Comparison of ENCODE assay signal across 1 cellular context in the genomic region with DNA sequence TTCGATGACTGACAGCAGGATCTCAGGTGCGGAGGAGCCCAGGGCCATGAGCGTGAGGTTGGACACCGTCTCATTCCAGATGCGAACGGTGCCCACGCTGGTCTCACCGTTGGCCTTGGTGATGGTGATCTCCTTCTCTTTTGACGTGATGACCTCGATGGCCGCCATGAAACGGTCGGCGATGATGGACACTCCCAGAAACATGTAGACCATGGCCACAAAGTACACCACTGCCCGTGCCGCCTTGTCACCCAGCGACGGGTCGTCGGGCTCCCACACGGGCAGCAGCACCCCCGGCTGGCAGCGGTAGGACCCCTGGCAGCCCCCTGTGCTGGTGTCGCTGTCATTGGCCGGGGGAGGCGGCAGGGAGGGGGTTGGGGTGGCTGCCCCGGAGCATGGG.
TF ChIP-seq lines count a peak whose summit lies in the region.

No MANE protein-coding gene starts in this region.

TF ChIP-seq in H1, 55 proteins besides CTCF, POLR2A, EP300 and RAD21 (continued from another document):
- TF ChIP-seq, protein P1, sequence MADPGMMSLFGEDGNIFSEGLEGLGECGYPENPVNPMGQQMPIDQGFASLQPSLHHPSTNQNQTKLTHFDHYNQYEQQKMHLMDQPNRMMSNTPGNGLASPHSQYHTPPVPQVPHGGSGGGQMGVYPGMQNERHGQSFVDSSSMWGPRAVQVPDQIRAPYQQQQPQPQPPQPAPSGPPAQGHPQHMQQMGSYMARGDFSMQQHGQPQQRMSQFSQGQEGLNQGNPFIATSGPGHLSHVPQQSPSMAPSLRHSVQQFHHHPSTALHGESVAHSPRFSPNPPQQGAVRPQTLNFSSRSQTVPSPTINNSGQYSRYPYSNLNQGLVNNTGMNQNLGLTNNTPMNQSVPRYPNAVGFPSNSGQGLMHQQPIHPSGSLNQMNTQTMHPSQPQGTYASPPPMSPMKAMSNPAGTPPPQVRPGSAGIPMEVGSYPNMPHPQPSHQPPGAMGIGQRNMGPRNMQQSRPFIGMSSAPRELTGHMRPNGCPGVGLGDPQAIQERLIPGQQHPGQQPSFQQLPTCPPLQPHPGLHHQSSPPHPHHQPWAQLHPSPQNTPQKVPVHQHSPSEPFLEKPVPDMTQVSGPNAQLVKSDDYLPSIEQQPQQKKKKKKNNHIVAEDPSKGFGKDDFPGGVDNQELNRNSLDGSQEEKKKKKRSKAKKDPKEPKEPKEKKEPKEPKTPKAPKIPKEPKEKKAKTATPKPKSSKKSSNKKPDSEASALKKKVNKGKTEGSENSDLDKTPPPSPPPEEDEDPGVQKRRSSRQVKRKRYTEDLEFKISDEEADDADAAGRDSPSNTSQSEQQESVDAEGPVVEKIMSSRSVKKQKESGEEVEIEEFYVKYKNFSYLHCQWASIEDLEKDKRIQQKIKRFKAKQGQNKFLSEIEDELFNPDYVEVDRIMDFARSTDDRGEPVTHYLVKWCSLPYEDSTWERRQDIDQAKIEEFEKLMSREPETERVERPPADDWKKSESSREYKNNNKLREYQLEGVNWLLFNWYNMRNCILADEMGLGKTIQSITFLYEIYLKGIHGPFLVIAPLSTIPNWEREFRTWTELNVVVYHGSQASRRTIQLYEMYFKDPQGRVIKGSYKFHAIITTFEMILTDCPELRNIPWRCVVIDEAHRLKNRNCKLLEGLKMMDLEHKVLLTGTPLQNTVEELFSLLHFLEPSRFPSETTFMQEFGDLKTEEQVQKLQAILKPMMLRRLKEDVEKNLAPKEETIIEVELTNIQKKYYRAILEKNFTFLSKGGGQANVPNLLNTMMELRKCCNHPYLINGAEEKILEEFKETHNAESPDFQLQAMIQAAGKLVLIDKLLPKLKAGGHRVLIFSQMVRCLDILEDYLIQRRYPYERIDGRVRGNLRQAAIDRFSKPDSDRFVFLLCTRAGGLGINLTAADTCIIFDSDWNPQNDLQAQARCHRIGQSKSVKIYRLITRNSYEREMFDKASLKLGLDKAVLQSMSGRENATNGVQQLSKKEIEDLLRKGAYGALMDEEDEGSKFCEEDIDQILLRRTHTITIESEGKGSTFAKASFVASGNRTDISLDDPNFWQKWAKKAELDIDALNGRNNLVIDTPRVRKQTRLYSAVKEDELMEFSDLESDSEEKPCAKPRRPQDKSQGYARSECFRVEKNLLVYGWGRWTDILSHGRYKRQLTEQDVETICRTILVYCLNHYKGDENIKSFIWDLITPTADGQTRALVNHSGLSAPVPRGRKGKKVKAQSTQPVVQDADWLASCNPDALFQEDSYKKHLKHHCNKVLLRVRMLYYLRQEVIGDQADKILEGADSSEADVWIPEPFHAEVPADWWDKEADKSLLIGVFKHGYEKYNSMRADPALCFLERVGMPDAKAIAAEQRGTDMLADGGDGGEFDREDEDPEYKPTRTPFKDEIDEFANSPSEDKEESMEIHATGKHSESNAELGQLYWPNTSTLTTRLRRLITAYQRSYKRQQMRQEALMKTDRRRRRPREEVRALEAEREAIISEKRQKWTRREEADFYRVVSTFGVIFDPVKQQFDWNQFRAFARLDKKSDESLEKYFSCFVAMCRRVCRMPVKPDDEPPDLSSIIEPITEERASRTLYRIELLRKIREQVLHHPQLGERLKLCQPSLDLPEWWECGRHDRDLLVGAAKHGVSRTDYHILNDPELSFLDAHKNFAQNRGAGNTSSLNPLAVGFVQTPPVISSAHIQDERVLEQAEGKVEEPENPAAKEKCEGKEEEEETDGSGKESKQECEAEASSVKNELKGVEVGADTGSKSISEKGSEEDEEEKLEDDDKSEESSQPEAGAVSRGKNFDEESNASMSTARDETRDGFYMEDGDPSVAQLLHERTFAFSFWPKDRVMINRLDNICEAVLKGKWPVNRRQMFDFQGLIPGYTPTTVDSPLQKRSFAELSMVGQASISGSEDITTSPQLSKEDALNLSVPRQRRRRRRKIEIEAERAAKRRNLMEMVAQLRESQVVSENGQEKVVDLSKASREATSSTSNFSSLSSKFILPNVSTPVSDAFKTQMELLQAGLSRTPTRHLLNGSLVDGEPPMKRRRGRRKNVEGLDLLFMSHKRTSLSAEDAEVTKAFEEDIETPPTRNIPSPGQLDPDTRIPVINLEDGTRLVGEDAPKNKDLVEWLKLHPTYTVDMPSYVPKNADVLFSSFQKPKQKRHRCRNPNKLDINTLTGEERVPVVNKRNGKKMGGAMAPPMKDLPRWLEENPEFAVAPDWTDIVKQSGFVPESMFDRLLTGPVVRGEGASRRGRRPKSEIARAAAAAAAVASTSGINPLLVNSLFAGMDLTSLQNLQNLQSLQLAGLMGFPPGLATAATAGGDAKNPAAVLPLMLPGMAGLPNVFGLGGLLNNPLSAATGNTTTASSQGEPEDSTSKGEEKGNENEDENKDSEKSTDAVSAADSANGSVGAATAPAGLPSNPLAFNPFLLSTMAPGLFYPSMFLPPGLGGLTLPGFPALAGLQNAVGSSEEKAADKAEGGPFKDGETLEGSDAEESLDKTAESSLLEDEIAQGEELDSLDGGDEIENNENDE (IDR thresholded peaks at IDR 0.05; ENCODE audit: insufficient replicate concordance, low read length): no peak
- no peak for TF ChIP-seq SP1 (IDR thresholded peaks at IDR 0.05; ENCODE audit: low read depth, low read length)
- no peak for TF ChIP-seq KDM1A (IDR thresholded peaks at IDR 0.05; ENCODE audit: borderline replicate concordance, low read length)
- TF ChIP-seq FOSL1 (IDR thresholded peaks at IDR 0.05; ENCODE audit: insufficient read depth, low read depth, low read length): no peak
- TF ChIP-seq YY1 (IDR thresholded peaks at IDR 0.05; ENCODE audit: low read depth, low read length): no peak
- no peak for TF ChIP-seq CHD1 (IDR thresholded peaks at IDR 0.05; ENCODE audit: low read depth, low read length)
TF ChIP-seq in H1: peak in this region for 0.
